8 cellular contexts compared by ENCODE assay signal in genomic region chr3:51942603-51943450, GRCh38. TPM values are rescaled to one million over a fixed set of nuclear protein-coding genes. Genes with fewer than 3 reads are reported as not detected.
DNase-seq lines count a peak whose midpoint lies in the region; ATAC-seq, FAIRE-seq and TF ChIP-seq lines count a peak whose summit lies in the region.

No MANE protein-coding gene starts in this region.

- no peaks in the 10 kb centered on the region for H3K27me3 Mint-ChIP-seq in chondrocyte (ENCODE audit: low read depth)

- peaks cover 33% of the 10 kb centered on the region for H3K4me1 Mint-ChIP-seq in chondrocyte (ENCODE audit: low read depth)

- H3K4me1 ChIP-seq in right lobe of liver: peaks cover 0 to 27% (median 10%) of the 10 kb centered on the region in 4 donors

- intact Hi-C loops in right lobe of liver (cut with DNase I): loop anchor here in 1 of 2 donors (5.0 kb wide), 1 partner anchor 44 kb away; no protein-coding TSS in a partner anchor

- H3K4me3 Mint-ChIP-seq in chondrocyte (ENCODE audit: unreplicated experiment): peak overlapping the region; percentile 78

- DNase-seq in GM12891 (ENCODE audit: insufficient read length, low spot score) (peak; percentile 96), chondrocyte (ENCODE audit: low spot score) (peak; percentile 79), right lobe of liver (peak; percentile 69 to 74 (median 72)), NCI-H345 treated with DMSO at 0.1 percent for 48 hours (lab: John Stamatoyannopoulos, UW; ENCODE audit: unreplicated experiment) (no peak)
- peak; percentile 42 for DNase-seq in stimulated activated CD8-positive, alpha-beta memory T cell treated with anti-CD3 and anti-CD28 coated beads, Interleukin-4, amount 100 ng/mL, for 24 hours (ENCODE audit: low read depth)

- FAIRE-seq in GM12891 (lab: Jason Lieb, UNC): no peak

- H3K36me3 Mint-ChIP-seq in chondrocyte (ENCODE audit: low read depth): peaks cover 4% of the 10 kb centered on the region

- no peaks in the 10 kb centered on the region for H3K9me3 ChIP-seq in right lobe of liver

- H3K27ac ChIP-seq in VCaP: peak overlapping the region; percentile 89
- H3K27ac ChIP-seq in right lobe of liver: peak overlapping the region; percentile 89 to 93 (median 89)

- 0% methylated on average over 1 of the region's 17 CpGs for WGBS in right lobe of liver (ENCODE audit: insufficient coverage, low coverage, low lambda C conversion rate, missing lambda C conversion rate)

- H3K9me3 Mint-ChIP-seq in chondrocyte (ENCODE audit: low read depth): no peaks in the 10 kb centered on the region

- no peaks in the 10 kb centered on the region for H3K27me3 ChIP-seq in right lobe of liver

- peaks cover 0 to 5% (median 0%) of the 10 kb centered on the region in 4 donors for H3K36me3 ChIP-seq in right lobe of liver

- ATAC-seq in HG03442 (IDR thresholded peaks at IDR 0.05; ENCODE audit: unreplicated experiment) (peak; percentile 23), right lobe of liver (peak; percentile 45 to 61 (median 52)), HG02571 (IDR thresholded peaks at IDR 0.05; ENCODE audit: unreplicated experiment) (no peak)

- TF ChIP-seq POLR2A in GM12891 (IDR thresholded peaks at IDR 0.05; ENCODE audit: low read depth, low read length) (peak; percentile 65), right lobe of liver (IDR thresholded peaks at IDR 0.05) (peak; percentile 44)

- TF ChIP-seq CTCF in VCaP (conservative IDR thresholded peaks at IDR 0.05) (no peak), chondrocyte (IDR thresholded peaks at IDR 0.05) (no peak), right lobe of liver (IDR thresholded peaks at IDR 0.05) (no peak)

- H3K27ac Mint-ChIP-seq in chondrocyte (ENCODE audit: unreplicated experiment): peak overlapping the region; percentile 81

- peak overlapping the region; percentile 37 to 92 (median 64) for H3K4me3 ChIP-seq in right lobe of liver

TF ChIP-seq in GM12891, 5 proteins besides CTCF, POLR2A, EP300 and RAD21:
- TF ChIP-seq PAX5 (IDR thresholded peaks at IDR 0.05; ENCODE audit: insufficient read depth, low read length, severe bottlenecking): no peak
- 0 out of 2 replicates have a peak, but pooled peaks have one; percentile 37 for TF ChIP-seq POU2F2 (IDR thresholded peaks at IDR 0.05; ENCODE audit: low read depth, low read length)
- TF ChIP-seq POLR2AphosphoS5 (IDR thresholded peaks at IDR 0.05; ENCODE audit: low read depth, low read length): peak; percentile 66; the same call in 1 of the 2 replicates
- peak; percentile 64; the same call in 1 of the 2 replicates for TF ChIP-seq TAF1 (IDR thresholded peaks at IDR 0.05; ENCODE audit: low read depth, low read length)
- TF ChIP-seq SPI1 (IDR thresholded peaks at IDR 0.05; ENCODE audit: low read depth, low read length): no peak

RNA-seq across cellular contexts. Expression of gene PARP3, which starts 0.7 kb away (rescaled TPM):
- 24.5 TPM for polyA plus RNA-seq in GM12891 (2012; ENCODE audit: low read depth, missing spikeins)
- total RNA-seq in chondrocyte (9.5 to 12.4 TPM (median 9.7 TPM) in 3 replicates), right lobe of liver (10 to 100 TPM; 13.5 to 19.4 (median 16.0) TPM)

RNA-seq across cellular contexts. Expression of gene RRP9, which starts 1.1 kb away (rescaled TPM):
- polyA plus RNA-seq in GM12891 (2012; ENCODE audit: low read depth, missing spikeins): 24.8 TPM
- 18.0 to 21.0 TPM (median 19.7 TPM) in 3 replicates for total RNA-seq in chondrocyte
- 10 to 100 TPM in 1 of 6 experiments, 1 to 10 TPM in 5; 5.2 to 10.8 (median 7.6) TPM for total RNA-seq in right lobe of liver

RNA-seq across cellular contexts. Expression of gene GPR62, which starts 12.4 kb away (rescaled TPM):
- polyA plus RNA-seq in GM12891 (2012; ENCODE audit: low read depth, missing spikeins): not detected
- total RNA-seq in chondrocyte (0.19 TPM in 1 of 3 replicates, not detected in the others), right lobe of liver (under 1 TPM in 2 of 6 experiments, not detected in 4; 0.18 to 0.37 TPM)

RNA-seq across cellular contexts. Expression of gene PCBP4, which starts 24.4 kb away (rescaled TPM):
- polyA plus RNA-seq in GM12891 (2012; ENCODE audit: low read depth, missing spikeins): 3.1 TPM
- total RNA-seq in chondrocyte (35.5 to 63.8 TPM (median 55.7 TPM) in 3 replicates), right lobe of liver (10 to 100 TPM in 3 of 6 experiments, 1 to 10 TPM in 3; 6.5 to 19.2 (median 11.7) TPM)

RNA-seq across cellular contexts. Expression of gene ABHD14B, which starts 31.0 kb away (rescaled TPM):
- 58.0 TPM for polyA plus RNA-seq in GM12891 (2012; ENCODE audit: low read depth, missing spikeins)
- total RNA-seq in chondrocyte (24.3 to 38.0 TPM (median 25.7 TPM) in 3 replicates), right lobe of liver (100 to 1,000 TPM in 4 of 6 experiments, 10 to 100 TPM in 2; 62.9 to 126 (median 109) TPM)
